Comparison of ENCODE assay signal across 8 cellular contexts in the genomic region with DNA sequence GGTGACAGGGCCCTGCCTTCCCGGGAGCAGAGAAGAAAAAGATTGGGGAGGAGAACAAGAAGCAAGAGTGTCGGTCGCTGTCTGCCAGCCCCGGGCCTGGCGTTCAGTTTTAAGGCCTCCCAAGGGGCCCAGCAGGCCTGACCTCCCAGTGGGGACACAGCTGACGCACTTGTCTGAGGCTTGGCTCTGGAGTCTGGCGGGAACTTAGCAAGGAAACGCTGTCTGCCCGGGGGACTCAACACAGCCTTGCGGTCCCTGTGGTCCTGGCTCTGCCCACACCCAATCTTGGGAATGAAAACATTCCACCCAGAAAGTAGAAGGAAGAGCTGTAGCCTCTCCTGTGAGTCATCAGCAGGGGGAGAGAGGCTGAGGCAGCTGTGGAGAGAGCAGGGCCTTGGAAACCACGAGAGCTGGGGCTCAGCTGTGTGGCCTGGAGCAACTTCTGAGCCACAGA.
DNase-seq lines count a peak whose midpoint lies in the region; ATAC-seq, FAIRE-seq and TF ChIP-seq lines count a peak whose summit lies in the region.

No MANE protein-coding gene starts in this region.

- FAIRE-seq in urothelium cell line (lab: Jason Lieb, UNC) (peak; percentile 55), GM19239 (lab: Jason Lieb, UNC) (no peak)

- no peak overlapping the region for H3K4me3 ChIP-seq in AG10803 (ENCODE audit: low read length)
- H3K4me3 ChIP-seq in Loucy (ENCODE audit: low read length, poor library complexity, severe bottlenecking): no peak overlapping the region

- H3K9me2 ChIP-seq in Loucy (replicated peaks; ENCODE audit: low read depth, low read length): no peaks in the 10 kb centered on the region

- H3K4me3 Mint-ChIP-seq in dendritic cell treated with granulocyte-macrophage colony-stimulating factor and Interleukin-4, amounts not matched to agents 40 ng/mL and 50 ng/mL, for 4 days: no peak overlapping the region

- no peak for ATAC-seq in GM18870 (IDR thresholded peaks at IDR 0.05; ENCODE audit: unreplicated experiment)
- no peak for ATAC-seq in GM19324 (IDR thresholded peaks at IDR 0.05; ENCODE audit: low FRiP score, unreplicated experiment)

- H3K27me3 Mint-ChIP-seq in dendritic cell treated with granulocyte-macrophage colony-stimulating factor and Interleukin-4, amounts not matched to agents 40 ng/mL and 50 ng/mL, for 4 days: peaks cover 34% of the 10 kb centered on the region

- peaks cover 61% of the 10 kb centered on the region for H3K4me1 ChIP-seq in Loucy (ENCODE audit: insufficient read depth, low read length, poor library complexity, severe bottlenecking)

- intact Hi-C loops in dendritic cell treated with granulocyte-macrophage colony-stimulating factor and Interleukin-4, amounts not matched to agents 40 ng/mL and 50 ng/mL, for 4 days (cut with micrococcal nuclease): loop anchor here (5.0 kb wide), 1 partner anchor 33 kb away; no protein-coding TSS in a partner anchor

- H3F3A ChIP-seq in Loucy (ENCODE audit: low read depth): peaks cover 27% of the 10 kb centered on the region

- 0 out of 2 replicates have a peak, but pooled peaks have one; percentile 16 for TF ChIP-seq CTCF in AG10803 (conservative IDR thresholded peaks at IDR 0.05; ENCODE audit: low read length)
- no peak for TF ChIP-seq CTCF in Loucy (conservative IDR thresholded peaks at IDR 0.05; ENCODE audit: low read length)

- peak; percentile 100 for DNase-seq in AG10803 (ENCODE audit: low read depth)
- DNase-seq in medulla oblongata (ENCODE audit: extremely low spot score): peak; percentile 72
- DNase-seq in urothelium cell line (ENCODE audit: low spot score): peak; percentile 94
- no peak for DNase-seq in GM19239 (ENCODE audit: insufficient read length, low spot score)

- no peaks in the 10 kb centered on the region for H3K9me3 ChIP-seq in Loucy (ENCODE audit: insufficient read depth, low read depth, low read length)

- H3K27me3 ChIP-seq in Loucy (ENCODE audit: insufficient read depth, low read length, poor library complexity, severe bottlenecking): no peaks in the 10 kb centered on the region

- H3K79me2 ChIP-seq in Loucy (ENCODE audit: insufficient read depth, low read length): peaks cover 33% of the 10 kb centered on the region; the same call in 1 of the 2 replicates

- H3K36me3 ChIP-seq in Loucy (ENCODE audit: insufficient read depth, low read length): peaks cover 80% of the 10 kb centered on the region

- no peaks in the 10 kb centered on the region for H3K36me3 Mint-ChIP-seq in dendritic cell treated with granulocyte-macrophage colony-stimulating factor and Interleukin-4, amounts not matched to agents 40 ng/mL and 50 ng/mL, for 4 days (ENCODE audit: low read depth)

- no peaks in the 10 kb centered on the region for H4K20me1 ChIP-seq in Loucy (ENCODE audit: insufficient read depth, low read length, poor library complexity, severe bottlenecking)

- H3K9ac ChIP-seq in Loucy (ENCODE audit: low read depth, low read length, poor library complexity, severe bottlenecking): peak overlapping the region; percentile 79

- H3K9me3 Mint-ChIP-seq in dendritic cell treated with granulocyte-macrophage colony-stimulating factor and Interleukin-4, amounts not matched to agents 40 ng/mL and 50 ng/mL, for 4 days: no peaks in the 10 kb centered on the region

- peak overlapping the region; percentile 29 for H3K4me2 ChIP-seq in Loucy (ENCODE audit: low read depth, low read length, poor library complexity, severe bottlenecking)

- no peak overlapping the region for H2AFZ ChIP-seq in Loucy (ENCODE audit: low read length)

- H3K4me1 Mint-ChIP-seq in dendritic cell treated with granulocyte-macrophage colony-stimulating factor and Interleukin-4, amounts not matched to agents 40 ng/mL and 50 ng/mL, for 4 days (ENCODE audit: low read depth): peaks cover 43% of the 10 kb centered on the region

- H3K27ac Mint-ChIP-seq in dendritic cell treated with granulocyte-macrophage colony-stimulating factor and Interleukin-4, amounts not matched to agents 40 ng/mL and 50 ng/mL, for 4 days: peak overlapping the region; percentile 37
